In the genomic region with DNA sequence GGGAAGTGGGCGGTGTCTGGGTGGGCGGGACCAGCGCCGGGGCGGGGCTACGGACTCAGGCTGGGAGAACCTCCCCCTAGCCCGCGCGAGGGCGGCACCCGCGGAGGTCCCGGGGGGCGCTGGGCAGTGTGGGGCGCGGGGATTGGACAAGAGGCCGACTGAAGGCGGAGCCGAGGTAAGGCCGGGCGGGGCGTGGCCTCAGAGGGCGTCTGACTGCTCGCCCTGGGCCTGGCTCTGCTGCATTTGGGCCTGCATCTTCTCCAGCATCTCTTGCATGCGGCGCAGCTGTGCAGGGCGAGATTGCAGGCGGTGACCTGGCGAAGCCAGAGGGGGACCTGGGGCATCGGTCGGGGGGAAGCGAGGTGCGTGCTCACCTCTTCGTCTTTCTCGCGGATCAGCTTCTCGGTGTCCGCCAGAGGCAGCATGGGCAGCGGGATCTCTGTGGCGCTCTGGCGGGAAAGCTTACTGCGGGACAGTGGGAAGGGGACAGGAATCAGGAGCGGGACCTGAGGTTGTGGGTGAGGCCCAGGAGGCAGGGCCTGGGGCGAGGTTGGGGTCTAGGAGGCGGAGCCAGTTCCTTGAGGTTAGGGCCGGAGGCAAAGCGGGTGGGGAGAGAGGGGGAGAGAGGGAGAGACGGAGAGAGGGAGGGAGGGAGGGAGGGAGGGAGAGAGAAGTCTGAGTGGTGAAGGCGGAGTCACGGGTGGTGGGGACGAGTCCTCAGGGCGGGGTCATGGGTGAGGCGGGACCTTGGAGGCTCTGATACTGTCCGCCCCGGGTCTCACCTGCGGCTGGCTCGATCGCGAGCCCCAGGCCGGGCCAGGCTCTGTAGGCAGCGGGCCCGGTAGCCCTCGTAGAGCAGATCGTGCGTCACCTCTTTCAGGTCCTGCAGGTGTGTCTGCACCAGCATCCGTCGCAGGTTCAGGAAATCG, we compare ENCODE assay signal across 8 cellular contexts. TPM values are rescaled to one million over a fixed set of nuclear protein-coding genes. Genes with fewer than 3 reads are reported as not detected.
DNase-seq lines count a peak whose midpoint lies in the region; ATAC-seq and TF ChIP-seq lines count a peak whose summit lies in the region.

No MANE protein-coding gene starts in this region.

- DNase-seq in Ammon's horn (ENCODE audit: low spot score) (peak; percentile 99), NCI-H446 treated with DMSO at 0.1 percent for 48 hours (lab: John Stamatoyannopoulos, UW) (peak; percentile 92), cerebellum (ENCODE audit: low spot score) (peak; percentile 100), kidney tubule cell (ENCODE audit: low spot score) (peak; percentile 98)
- DNase-seq in activated CD4-positive, alpha-beta T cell treated with anti-CD3 and anti-CD28 coated beads for 1 hour, result peak; percentile 99
- peak; percentile 99 to 100 for DNase-seq in stimulated activated CD4-positive, alpha-beta T cell treated with anti-CD3 and anti-CD28 coated beads, Interleukin-1b, Interleukin-23, amount 100 ng/mL, for 1 hour (ENCODE audit: low read depth in 2 of 2)

- peak; percentile 66 for TF ChIP-seq POLR2A in GM19099 (IDR thresholded peaks at IDR 0.05; ENCODE audit: extremely low read depth, insufficient read length, low read depth)

- peak; percentile 71 for ATAC-seq in HG03378 (IDR thresholded peaks at IDR 0.05; ENCODE audit: unreplicated experiment)

RNA-seq across cellular contexts. Expression of a gene that starts 3.9 kb away (rescaled TPM):
- not detected for total RNA-seq in cerebellum

RNA-seq across cellular contexts. Expression of a gene that starts 3.9 kb away (rescaled TPM):
- total RNA-seq in cerebellum, result 1.00 TPM

RNA-seq across cellular contexts. Expression of a gene that starts 8.2 kb away (rescaled TPM):
- total RNA-seq in cerebellum, result 20.5 TPM

RNA-seq across cellular contexts. Expression of a gene that starts 16.7 kb away (rescaled TPM):
- 16.7 TPM for total RNA-seq in cerebellum

RNA-seq across cellular contexts. Expression of a gene that starts 23.4 kb away (rescaled TPM):
- total RNA-seq in cerebellum, result 26.3 TPM

Comparison
In these comparisons a context has a peak if more than half of its experiments do, and no peak if none do; other contexts are left out.
1. Peak in every context shown above with its lines: DNase-seq and ATAC-seq.